In the genomic region with DNA sequence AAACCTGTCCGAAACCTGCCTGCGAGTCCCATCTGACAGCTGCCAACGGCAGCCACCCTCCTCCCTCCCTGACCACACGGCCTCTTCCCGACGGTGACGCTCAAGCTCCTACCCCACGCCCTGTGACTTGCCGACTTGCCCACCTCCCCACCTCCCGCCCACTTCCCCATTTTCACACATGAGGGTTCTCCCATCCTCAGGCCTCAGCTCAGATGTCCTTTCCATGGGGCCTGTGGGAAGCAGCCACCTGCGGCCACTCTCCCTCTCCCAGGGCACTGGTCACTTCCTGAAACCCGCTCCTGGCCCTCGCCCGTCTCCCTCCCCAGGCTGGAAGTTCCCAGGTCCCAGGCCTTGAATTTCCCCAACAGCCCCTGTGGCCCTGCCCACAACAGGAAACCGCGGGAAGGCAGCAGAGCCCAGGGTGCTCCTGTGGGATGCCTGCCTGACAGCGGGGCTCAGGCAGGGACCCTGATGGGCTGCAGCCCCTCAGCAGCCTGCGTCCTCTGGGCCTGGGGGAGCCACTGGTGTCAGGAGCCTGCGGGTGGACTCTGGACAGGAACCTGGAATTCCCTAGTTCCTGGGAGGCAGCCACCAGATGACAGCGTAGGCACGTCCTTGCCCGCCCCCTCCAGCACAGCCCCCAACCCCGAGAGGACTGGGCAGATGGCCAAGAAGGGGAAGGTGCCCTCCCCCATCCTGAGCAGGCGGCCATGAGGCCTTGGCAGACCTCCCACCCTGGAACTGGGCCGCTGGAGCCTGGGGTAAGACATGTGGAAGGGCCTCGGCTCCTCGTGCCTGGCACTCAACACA, we compare ENCODE assay signal across 8 cellular contexts.
A peak's percentile ranks its signal among the peaks of the same experiment; 100 is the strongest.
DNase-seq lines count a peak whose midpoint lies in the region; TF ChIP-seq lines count a peak whose summit lies in the region.

No MANE protein-coding gene starts in this region.

- POLR2A ChIA-PET in HEK293 (lab: Yijun Ruan, JAX), result no interaction called here

- H3K27ac ChIP-seq in HEK293 (ENCODE audit: extremely low read depth, low read depth, low read length), result no peak overlapping the region

- DNase-seq in AML-193 (lab: John Stamatoyannopoulos, UW) (peak; percentile 6), NOMO-1 treated with DMSO at 0.1 percent for 48 hours (lab: John Stamatoyannopoulos, UW; ENCODE audit: unreplicated experiment) (peak; percentile 68), GOT3 (lab: John Stamatoyannopoulos, UW) (no peak), NCI-H128 (lab: John Stamatoyannopoulos, UW; ENCODE audit: unreplicated experiment) (no peak), nephron progenitor cell (no peak)
- DNase-seq in central memory CD4-positive, alpha-beta T cell, result no peak

- CTCF ChIA-PET in HEK293 (lab: Yijun Ruan, JAX), result interaction anchor here (0.5 to 1.4 kb wide), 5 partner anchors 9 to 251 kb away, joined by 3 to 4 read pairs (median 3); no protein-coding TSS in a partner anchor

- H3K36me3 ChIP-seq in HEK293 (ENCODE audit: control insufficient read depth in 2 of 2, insufficient read depth in 1 of 2, low read length in 2 of 2), result no peaks in the 10 kb centered on the region

- H3K4me1 Mint-ChIP-seq in nephron progenitor cell, result peaks cover 65% of the 10 kb centered on the region

- no peaks in the 10 kb centered on the region for H3K36me3 Mint-ChIP-seq in nephron progenitor cell (ENCODE audit: low read depth)

- 0 out of 2 replicates have a peak, but pooled peaks cover 6% of the 10 kb centered on the region for H3K4me1 ChIP-seq in HEK293 (ENCODE audit: control insufficient read depth, insufficient read depth, low read length)

- TF ChIP-seq CTCF in HEK293 (tag by site-specific recombination; IDR thresholded peaks at IDR 0.05) (no peak), nephron progenitor cell (IDR thresholded peaks at IDR 0.05) (no peak)

- no peak overlapping the region for H3K4me3 Mint-ChIP-seq in nephron progenitor cell

- peaks cover 18% of the 10 kb centered on the region for H3K9me3 Mint-ChIP-seq in nephron progenitor cell

- H3K27ac Mint-ChIP-seq in nephron progenitor cell, result no peak overlapping the region

- no peak overlapping the region for H3K4me3 ChIP-seq in HEK293 (ENCODE audit: low read depth, low read length)
- peak overlapping the region; percentile 2; the same call in 1 of the 2 replicates for H3K4me3 ChIP-seq in iPS-18c (ENCODE audit: insufficient read depth, low read depth, low read length)

- peaks cover 65% of the 10 kb centered on the region for H3K27me3 Mint-ChIP-seq in nephron progenitor cell (ENCODE audit: low read depth, poor library complexity)

- H3K9me3 ChIP-seq in HEK293 (ENCODE audit: control insufficient read depth, insufficient read depth, low read depth, low read length) (no peaks in the 10 kb centered on the region), iPS-18c (ENCODE audit: control insufficient read depth, insufficient read depth, low read length) (peaks cover 8% of the 10 kb centered on the region)

TF ChIP-seq in HEK293, 187 proteins besides CTCF, POLR2A, EP300 and RAD21 (continues in another document):
- TF ChIP-seq, protein P1, sequence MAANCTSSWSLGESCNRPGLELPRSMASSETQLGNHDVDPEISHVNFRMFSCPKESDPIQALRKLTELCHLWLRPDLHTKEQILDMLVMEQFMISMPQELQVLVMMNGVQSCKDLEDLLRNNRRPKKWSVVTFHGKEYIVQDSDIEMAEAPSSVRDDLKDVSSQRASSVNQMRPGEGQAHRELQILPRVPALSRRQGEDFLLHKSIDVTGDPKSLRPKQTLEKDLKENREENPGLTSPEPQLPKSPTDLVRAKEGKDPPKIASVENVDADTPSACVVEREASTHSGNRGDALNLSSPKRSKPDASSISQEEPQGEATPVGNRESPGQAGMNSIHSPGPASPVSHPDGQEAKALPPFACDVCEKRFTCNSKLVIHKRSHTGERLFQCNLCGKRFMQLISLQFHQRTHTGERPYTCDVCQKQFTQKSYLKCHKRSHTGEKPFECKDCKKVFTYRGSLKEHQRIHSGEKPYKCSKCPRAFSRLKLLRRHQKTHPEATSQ (tag by site-specific recombination; IDR thresholded peaks at IDR 0.05), result no peak
- TF ChIP-seq GLIS1 (tag by site-specific recombination; IDR thresholded peaks at IDR 0.05) (peak; percentile 49; the same call in 1 of the 2 replicates), MEIS1 (CRISPR knock-in tag; IDR thresholded peaks at IDR 0.05; ENCODE audit: borderline replicate concordance) (no peak), YY1 (tag by site-specific recombination; IDR thresholded peaks at IDR 0.05) (no peak), ZNF530 (tag by site-specific recombination; IDR thresholded peaks at IDR 0.05; ENCODE audit: low read depth) (no peak), EGR2 (tag by site-specific recombination; IDR thresholded peaks at IDR 0.05; ENCODE audit: low read depth) (peak; percentile 80), ZNF157 (tag by site-specific recombination; IDR thresholded peaks at IDR 0.05) (no peak), ZNF561 (tag by site-specific recombination; IDR thresholded peaks at IDR 0.05; ENCODE audit: borderline replicate concordance) (no peak)
- TF ChIP-seq, protein P2, sequence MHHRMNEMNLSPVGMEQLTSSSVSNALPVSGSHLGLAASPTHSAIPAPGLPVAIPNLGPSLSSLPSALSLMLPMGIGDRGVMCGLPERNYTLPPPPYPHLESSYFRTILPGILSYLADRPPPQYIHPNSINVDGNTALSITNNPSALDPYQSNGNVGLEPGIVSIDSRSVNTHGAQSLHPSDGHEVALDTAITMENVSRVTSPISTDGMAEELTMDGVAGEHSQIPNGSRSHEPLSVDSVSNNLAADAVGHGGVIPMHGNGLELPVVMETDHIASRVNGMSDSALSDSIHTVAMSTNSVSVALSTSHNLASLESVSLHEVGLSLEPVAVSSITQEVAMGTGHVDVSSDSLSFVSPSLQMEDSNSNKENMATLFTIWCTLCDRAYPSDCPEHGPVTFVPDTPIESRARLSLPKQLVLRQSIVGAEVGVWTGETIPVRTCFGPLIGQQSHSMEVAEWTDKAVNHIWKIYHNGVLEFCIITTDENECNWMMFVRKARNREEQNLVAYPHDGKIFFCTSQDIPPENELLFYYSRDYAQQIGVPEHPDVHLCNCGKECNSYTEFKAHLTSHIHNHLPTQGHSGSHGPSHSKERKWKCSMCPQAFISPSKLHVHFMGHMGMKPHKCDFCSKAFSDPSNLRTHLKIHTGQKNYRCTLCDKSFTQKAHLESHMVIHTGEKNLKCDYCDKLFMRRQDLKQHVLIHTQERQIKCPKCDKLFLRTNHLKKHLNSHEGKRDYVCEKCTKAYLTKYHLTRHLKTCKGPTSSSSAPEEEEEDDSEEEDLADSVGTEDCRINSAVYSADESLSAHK (tag by site-specific recombination; IDR thresholded peaks at IDR 0.05), result no peak
- TF ChIP-seq, protein P3, sequence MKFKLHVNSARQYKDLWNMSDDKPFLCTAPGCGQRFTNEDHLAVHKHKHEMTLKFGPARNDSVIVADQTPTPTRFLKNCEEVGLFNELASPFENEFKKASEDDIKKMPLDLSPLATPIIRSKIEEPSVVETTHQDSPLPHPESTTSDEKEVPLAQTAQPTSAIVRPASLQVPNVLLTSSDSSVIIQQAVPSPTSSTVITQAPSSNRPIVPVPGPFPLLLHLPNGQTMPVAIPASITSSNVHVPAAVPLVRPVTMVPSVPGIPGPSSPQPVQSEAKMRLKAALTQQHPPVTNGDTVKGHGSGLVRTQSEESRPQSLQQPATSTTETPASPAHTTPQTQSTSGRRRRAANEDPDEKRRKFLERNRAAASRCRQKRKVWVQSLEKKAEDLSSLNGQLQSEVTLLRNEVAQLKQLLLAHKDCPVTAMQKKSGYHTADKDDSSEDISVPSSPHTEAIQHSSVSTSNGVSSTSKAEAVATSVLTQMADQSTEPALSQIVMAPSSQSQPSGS (tag by site-specific recombination; IDR thresholded peaks at IDR 0.05; ENCODE audit: low read depth), result no peak
- TF ChIP-seq, protein P4, sequence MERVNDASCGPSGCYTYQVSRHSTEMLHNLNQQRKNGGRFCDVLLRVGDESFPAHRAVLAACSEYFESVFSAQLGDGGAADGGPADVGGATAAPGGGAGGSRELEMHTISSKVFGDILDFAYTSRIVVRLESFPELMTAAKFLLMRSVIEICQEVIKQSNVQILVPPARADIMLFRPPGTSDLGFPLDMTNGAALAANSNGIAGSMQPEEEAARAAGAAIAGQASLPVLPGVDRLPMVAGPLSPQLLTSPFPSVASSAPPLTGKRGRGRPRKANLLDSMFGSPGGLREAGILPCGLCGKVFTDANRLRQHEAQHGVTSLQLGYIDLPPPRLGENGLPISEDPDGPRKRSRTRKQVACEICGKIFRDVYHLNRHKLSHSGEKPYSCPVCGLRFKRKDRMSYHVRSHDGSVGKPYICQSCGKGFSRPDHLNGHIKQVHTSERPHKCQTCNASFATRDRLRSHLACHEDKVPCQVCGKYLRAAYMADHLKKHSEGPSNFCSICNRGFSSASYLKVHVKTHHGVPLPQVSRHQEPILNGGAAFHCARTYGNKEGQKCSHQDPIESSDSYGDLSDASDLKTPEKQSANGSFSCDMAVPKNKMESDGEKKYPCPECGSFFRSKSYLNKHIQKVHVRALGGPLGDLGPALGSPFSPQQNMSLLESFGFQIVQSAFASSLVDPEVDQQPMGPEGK (tag by site-specific recombination; IDR thresholded peaks at IDR 0.05), result peak; percentile 41
- TF ChIP-seq, protein P5, sequence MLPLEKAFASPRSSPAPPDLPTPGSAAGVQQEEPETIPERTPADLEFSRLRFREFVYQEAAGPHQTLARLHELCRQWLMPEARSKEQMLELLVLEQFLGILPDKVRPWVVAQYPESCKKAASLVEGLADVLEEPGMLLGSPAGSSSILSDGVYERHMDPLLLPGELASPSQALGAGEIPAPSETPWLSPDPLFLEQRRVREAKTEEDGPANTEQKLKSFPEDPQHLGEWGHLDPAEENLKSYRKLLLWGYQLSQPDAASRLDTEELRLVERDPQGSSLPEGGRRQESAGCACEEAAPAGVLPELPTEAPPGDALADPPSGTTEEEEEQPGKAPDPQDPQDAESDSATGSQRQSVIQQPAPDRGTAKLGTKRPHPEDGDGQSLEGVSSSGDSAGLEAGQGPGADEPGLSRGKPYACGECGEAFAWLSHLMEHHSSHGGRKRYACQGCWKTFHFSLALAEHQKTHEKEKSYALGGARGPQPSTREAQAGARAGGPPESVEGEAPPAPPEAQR (tag by site-specific recombination; IDR thresholded peaks at IDR 0.05), result no peak
- TF ChIP-seq, protein P6, sequence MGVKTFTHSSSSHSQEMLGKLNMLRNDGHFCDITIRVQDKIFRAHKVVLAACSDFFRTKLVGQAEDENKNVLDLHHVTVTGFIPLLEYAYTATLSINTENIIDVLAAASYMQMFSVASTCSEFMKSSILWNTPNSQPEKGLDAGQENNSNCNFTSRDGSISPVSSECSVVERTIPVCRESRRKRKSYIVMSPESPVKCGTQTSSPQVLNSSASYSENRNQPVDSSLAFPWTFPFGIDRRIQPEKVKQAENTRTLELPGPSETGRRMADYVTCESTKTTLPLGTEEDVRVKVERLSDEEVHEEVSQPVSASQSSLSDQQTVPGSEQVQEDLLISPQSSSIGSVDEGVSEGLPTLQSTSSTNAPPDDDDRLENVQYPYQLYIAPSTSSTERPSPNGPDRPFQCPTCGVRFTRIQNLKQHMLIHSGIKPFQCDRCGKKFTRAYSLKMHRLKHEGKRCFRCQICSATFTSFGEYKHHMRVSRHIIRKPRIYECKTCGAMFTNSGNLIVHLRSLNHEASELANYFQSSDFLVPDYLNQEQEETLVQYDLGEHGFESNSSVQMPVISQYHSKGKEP (tag by site-specific recombination; IDR thresholded peaks at IDR 0.05), result no peak

Comparison
In these comparisons a context has a peak if more than half of its experiments do, and no peak if none do; other contexts are left out.
1. DNase-seq: peak in AML-193 (2 of 2) and NOMO-1 treated with DMSO at 0.1 percent for 48 hours (single experiment); none in GOT3 (single experiment), central memory CD4-positive, alpha-beta T cell (single experiment), NCI-H128 (single experiment) and nephron progenitor cell (single experiment).